ENCODE assay signal across 13 cellular contexts in genomic region chr18:50695431-50696176, GRCh38.
"Had no signal": no experiment of that assay in that cellular context is flagged by ENCODE, and none has a peak within 500 bp of the region (broad histone marks: within the 10 kb centered on the region; RNA-seq: fewer than 3 reads in every experiment).

No MANE protein-coding gene starts in this region.

- H3K27me3 Mint-ChIP-seq: type B pancreatic cell had no signal

- H3K4me3 Mint-ChIP-seq: activated CD8-positive, alpha-beta T cell treated with anti-CD3 and anti-CD28 coated beads, Interleukin-2, amount 10 ng/mL, durations not matched to agents 7 days and 5 days; effector memory CD8-positive, alpha-beta T cell; neural crest cell; T-cell; type B pancreatic cell had no signal

- H3K4me1 Mint-ChIP-seq: neural crest cell, T-cell had no signal

- ATAC-seq: activated CD8-positive, alpha-beta T cell treated with anti-CD3 and anti-CD28 coated beads, Interleukin-2, amount 10 ng/mL, durations not matched to agents 7 days and 5 days; effector memory CD8-positive, alpha-beta T cell; left lobe of liver; T-cell had no signal

- H3K27ac Mint-ChIP-seq: activated CD8-positive, alpha-beta T cell treated with anti-CD3 and anti-CD28 coated beads, Interleukin-2, amount 10 ng/mL, durations not matched to agents 7 days and 5 days; effector memory CD8-positive, alpha-beta T cell; T-cell; type B pancreatic cell had no signal

- H3K36me3 Mint-ChIP-seq: T-cell, type B pancreatic cell had no signal

- H3K9me3 Mint-ChIP-seq: effector memory CD8-positive, alpha-beta T cell; neural crest cell; T-cell; type B pancreatic cell had no signal

- DNase-seq: activated CD4-positive, alpha-beta T cell treated with anti-CD3 and anti-CD28 coated beads for 4 hours; activated CD8-positive, alpha-beta memory T cell treated with anti-CD3 and anti-CD28 coated beads, Interleukin-2, amount 50 U/mL, for 48 hours; activated CD8-positive, alpha-beta T cell treated with anti-CD3 and anti-CD28 coated beads, Interleukin-2, amount 10 ng/mL, durations not matched to agents 7 days and 5 days; activated naive CD4-positive, alpha-beta T cell treated with Interleukin-2 at 50 U/mL for 16 hours; effector memory CD8-positive, alpha-beta T cell; mesendoderm; posterior cingulate gyrus; stimulated activated CD4-positive, alpha-beta T cell treated with anti-CD3 and anti-CD28 coated beads, Interleukin-2, amount 100 ng/mL, for 48 hours; stimulated activated naive CD4-positive, alpha-beta T cell treated with Interleukin-2 at 50 U/mL for 16 hours; T-cell had no signal
